Comparison of ENCODE assay signal across 27 cellular contexts in genomic region chr2:818233-818632, GRCh38.
"Had no signal": no experiment of that assay in that cellular context is flagged by ENCODE, and none has a peak within 500 bp of the region (broad histone marks: within the 10 kb centered on the region; RNA-seq: fewer than 3 reads in every experiment).

No MANE protein-coding gene starts in this region.

- ATAC-seq: stimulated activated effector memory CD8-positive, alpha-beta T cell treated with anti-CD3 and anti-CD28 coated beads, Interleukin-12 subunit alpha, Interleukin-12 subunit beta, amount 100 ng/mL, for 72 hours; stimulated activated memory B cell treated with anti-CD40 and anti-IgM and Interleukin-4, amounts not matched to agents 10 μg/mL and 1 μg/mL and 100 μg/mL, for 72 hours; stimulated activated naive B cell treated with anti-CD40 and anti-IgM and Interleukin-4, amounts not matched to agents 10 μg/mL and 1 μg/mL and 100 μg/mL, for 72 hours; stimulated activated naive CD8-positive, alpha-beta T cell treated with anti-CD3 and anti-CD28 coated beads, Interleukin-15, amount 100 ng/mL, for 72 hours; stimulated activated naive CD8-positive, alpha-beta T cell treated with anti-CD3 and anti-CD28 coated beads, Interleukin-15, Interleukin-2, amounts not matched to agents 100 U/mL and 50 U/mL, for 24 hours; upper lobe of right lung had no signal

- H3K9me3 ChIP-seq: stomach, suprapubic skin, testis, thoracic aorta, thyroid gland, tibial artery, tibial nerve, transverse colon, upper lobe of left lung, upper lobe of right lung, uterus, vagina had no signal

- H3K27ac Mint-ChIP-seq: stimulated activated effector memory CD8-positive, alpha-beta T cell treated with anti-CD3 and anti-CD28 coated beads, Interleukin-12 subunit alpha, Interleukin-12 subunit beta, amount 100 ng/mL, for 72 hours; stimulated activated memory B cell treated with anti-CD40 and anti-IgM and Interleukin-4, amounts not matched to agents 10 μg/mL and 1 μg/mL and 100 μg/mL, for 72 hours; stimulated activated naive B cell treated with anti-CD40 and anti-IgM and Interleukin-4, amounts not matched to agents 10 μg/mL and 1 μg/mL and 100 μg/mL, for 72 hours; stimulated activated naive CD8-positive, alpha-beta T cell treated with anti-CD3 and anti-CD28 coated beads, Interleukin-15, Interleukin-2, amounts not matched to agents 100 ng/mL and 50 ng/mL, for 24 hours had no signal

- H3K36me3 ChIP-seq: stomach, suprapubic skin, thoracic aorta, thyroid gland, tibial artery, tibial nerve, transverse colon, upper lobe of left lung, upper lobe of right lung, uterus, vagina had no signal

- H3K9me3 Mint-ChIP-seq: stimulated activated effector memory CD8-positive, alpha-beta T cell treated with anti-CD3 and anti-CD28 coated beads, Interleukin-12 subunit alpha, Interleukin-12 subunit beta, amount 100 ng/mL, for 72 hours; stimulated activated memory B cell treated with anti-CD40 and anti-IgM and Interleukin-4, amounts not matched to agents 10 μg/mL and 1 μg/mL and 100 μg/mL, for 72 hours; stimulated activated naive CD8-positive, alpha-beta T cell treated with anti-CD3 and anti-CD28 coated beads, Interleukin-15, Interleukin-2, amounts not matched to agents 100 ng/mL and 50 ng/mL, for 24 hours had no signal

- H3K4me1 ChIP-seq: stomach, suprapubic skin, testis, thyroid gland, tibial artery, tibial nerve, transverse colon, upper lobe of left lung, upper lobe of right lung, uterus, vagina had no signal

- H3K36me3 Mint-ChIP-seq: stimulated activated effector memory CD8-positive, alpha-beta T cell treated with anti-CD3 and anti-CD28 coated beads, Interleukin-12 subunit alpha, Interleukin-12 subunit beta, amount 100 ng/mL, for 72 hours; stimulated activated memory B cell treated with anti-CD40 and anti-IgM and Interleukin-4, amounts not matched to agents 10 μg/mL and 1 μg/mL and 100 μg/mL, for 72 hours; stimulated activated naive B cell treated with anti-CD40 and anti-IgM and Interleukin-4, amounts not matched to agents 10 μg/mL and 1 μg/mL and 100 μg/mL, for 72 hours had no signal

- H3K27me3 ChIP-seq: suprapubic skin, testis, thyroid gland, tibial artery, tibial nerve, transverse colon, upper lobe of left lung, upper lobe of right lung, uterus, vagina had no signal

- H3K27ac ChIP-seq: stomach, suprapubic skin, testis, thoracic aorta, thyroid gland, tibial artery, tibial nerve, transverse colon, upper lobe of left lung, upper lobe of right lung, uterus, vagina had no signal

- H3K27me3 Mint-ChIP-seq: stimulated activated naive CD8-positive, alpha-beta T cell treated with anti-CD3 and anti-CD28 coated beads, Interleukin-15, Interleukin-2, amounts not matched to agents 100 ng/mL and 50 ng/mL, for 24 hours had no signal

- H3K4me1 Mint-ChIP-seq: stimulated activated effector memory CD8-positive, alpha-beta T cell treated with anti-CD3 and anti-CD28 coated beads, Interleukin-12 subunit alpha, Interleukin-12 subunit beta, amount 100 ng/mL, for 72 hours; stimulated activated memory B cell treated with anti-CD40 and anti-IgM and Interleukin-4, amounts not matched to agents 10 μg/mL and 1 μg/mL and 100 μg/mL, for 72 hours; stimulated activated naive B cell treated with anti-CD40 and anti-IgM and Interleukin-4, amounts not matched to agents 10 μg/mL and 1 μg/mL and 100 μg/mL, for 72 hours; stimulated activated naive CD8-positive, alpha-beta T cell treated with anti-CD3 and anti-CD28 coated beads, Interleukin-15, amount 100 ng/mL, for 72 hours had no signal

- H3K4me3 ChIP-seq: stomach, suprapubic skin, testis, thoracic aorta, thyroid gland, tibial artery, tibial nerve, transverse colon, upper lobe of left lung, upper lobe of right lung, uterus, vagina had no signal

- DNase-seq: stimulated activated CD4-positive, alpha-beta T cell treated with anti-CD3 and anti-CD28 coated beads, Interleukin-2, amount 100 ng/mL, for 48 hours; stimulated activated CD4-positive, alpha-beta T cell treated with anti-CD3 and anti-CD28 coated beads, Interleukin-4, amount 100 ng/mL, for 1 hour; stimulated activated CD4-positive, alpha-beta T cell treated with anti-CD3 and anti-CD28 coated beads, Interleukin-4, amount 100 ng/mL, for 24 hours; stimulated activated CD4-positive, alpha-beta T cell treated with anti-CD3 and anti-CD28 coated beads, Interleukin-4, amount 100 ng/mL, for 4 hours; stimulated activated CD8-positive, alpha-beta memory T cell treated with anti-CD3 and anti-CD28 coated beads, Interleukin-4, amount 100 ng/mL, for 48 hours; stimulated activated naive B cell treated with anti-CD40 and anti-IgM and Interleukin-4, amounts not matched to agents 10 μg/mL and 1 μg/mL and 100 μg/mL, for 72 hours; stimulated activated naive CD4-positive, alpha-beta T cell; stimulated activated naive CD4-positive, alpha-beta T cell treated with Interleukin-2 at 50 U/mL for 16 hours; stimulated activated naive CD8-positive, alpha-beta T cell treated with anti-CD3 and anti-CD28 coated beads, Interleukin-15, amount 100 ng/mL, for 72 hours; stimulated activated naive CD8-positive, alpha-beta T cell treated with anti-CD3 and anti-CD28 coated beads, Interleukin-15, Interleukin-2, amounts not matched to agents 100 U/mL and 50 U/mL, for 24 hours; stomach; substantia nigra; testis; thyroid gland; tibial artery; transverse colon; trophoblast cell; upper lobe of left lung; upper lobe of right lung; uterus had no signal

- H3K4me3 Mint-ChIP-seq: stimulated activated effector memory CD8-positive, alpha-beta T cell treated with anti-CD3 and anti-CD28 coated beads, Interleukin-12 subunit alpha, Interleukin-12 subunit beta, amount 100 ng/mL, for 72 hours; stimulated activated memory B cell treated with anti-CD40 and anti-IgM and Interleukin-4, amounts not matched to agents 10 μg/mL and 1 μg/mL and 100 μg/mL, for 72 hours; stimulated activated naive B cell treated with anti-CD40 and anti-IgM and Interleukin-4, amounts not matched to agents 10 μg/mL and 1 μg/mL and 100 μg/mL, for 72 hours; stimulated activated naive CD8-positive, alpha-beta T cell treated with anti-CD3 and anti-CD28 coated beads, Interleukin-15, amount 100 ng/mL, for 72 hours; stimulated activated naive CD8-positive, alpha-beta T cell treated with anti-CD3 and anti-CD28 coated beads, Interleukin-15, Interleukin-2, amounts not matched to agents 100 ng/mL and 50 ng/mL, for 24 hours had no signal
